ENCODE assay signal across 8 cellular contexts in genomic region chr1:6385673-6386191, GRCh38. TPM values are rescaled to one million over a fixed set of nuclear protein-coding genes. Genes with fewer than 3 reads are reported as not detected.
DNase-seq lines count a peak whose midpoint lies in the region; ATAC-seq and TF ChIP-seq lines count a peak whose summit lies in the region.

No MANE protein-coding gene starts in this region.

- H2AFZ ChIP-seq in fibroblast of lung (ENCODE audit: low read length), result no peak overlapping the region
- no peak overlapping the region for H2AFZ ChIP-seq in neural progenitor cell (replicated peaks)

- H3K27ac Mint-ChIP-seq in neural progenitor cell, result peak overlapping the region; percentile 57
- H3K27ac Mint-ChIP-seq in stimulated activated naive CD8-positive, alpha-beta T cell treated with anti-CD3 and anti-CD28 coated beads, Interleukin-15, amount 100 ng/mL, for 72 hours, result peak overlapping the region in 1 of 2 donors; percentile 9

- peaks cover 24% of the 10 kb centered on the region for H3F3A ChIP-seq in neural progenitor cell (ENCODE audit: low read depth)

- peaks cover 2% of the 10 kb centered on the region for H3K27me3 Mint-ChIP-seq in neural progenitor cell (ENCODE audit: insufficient read depth, low read depth)
- no peaks in the 10 kb centered on the region for H3K27me3 Mint-ChIP-seq in stimulated activated naive CD8-positive, alpha-beta T cell treated with anti-CD3 and anti-CD28 coated beads, Interleukin-15, amount 100 ng/mL, for 72 hours

- H3K9ac ChIP-seq in fibroblast of lung (ENCODE audit: insufficient read depth, low read length), result no peak overlapping the region
- no peak overlapping the region for H3K9ac ChIP-seq in neural progenitor cell

- H3K4me2 ChIP-seq in fibroblast of lung (ENCODE audit: extremely low read depth, insufficient read depth, low read length), result no peak overlapping the region
- H3K4me2 ChIP-seq in neural progenitor cell, result peak overlapping the region; percentile 68

- H3K4me3 ChIP-seq in fibroblast of lung (replicated peaks in 1 of 4; ENCODE audit: control extremely low read depth in 1 of 4, insufficient read depth in 1 of 4, low read depth in 3 of 4, low read length in 4 of 4) (peak overlapping the region in 2 of 4 experiments; percentile 20 to 52), neural progenitor cell (peak overlapping the region; percentile 16)

- no peaks in the 10 kb centered on the region for H3K9me3 ChIP-seq in fibroblast of lung (ENCODE audit: control insufficient read depth, insufficient read depth, low read depth, low read length)
- H3K9me3 ChIP-seq in neural progenitor cell (ENCODE audit: low read depth), result peaks cover 5% of the 10 kb centered on the region

- peaks cover 7% of the 10 kb centered on the region for H3K79me2 ChIP-seq in fibroblast of lung (ENCODE audit: control insufficient read depth, insufficient read depth, low read length)
- H3K79me2 ChIP-seq in neural progenitor cell (ENCODE audit: low read depth), result peaks cover 96% of the 10 kb centered on the region

- no peak overlapping the region for H3K4me3 Mint-ChIP-seq in neural progenitor cell
- H3K4me3 Mint-ChIP-seq in stimulated activated naive CD8-positive, alpha-beta T cell treated with anti-CD3 and anti-CD28 coated beads, Interleukin-15, amount 100 ng/mL, for 72 hours, result no peak overlapping the region

- H4K20me1 ChIP-seq in fibroblast of lung (ENCODE audit: control insufficient read depth, extremely low read depth, insufficient read depth, low read length), result no peaks in the 10 kb centered on the region
- peaks cover 4% of the 10 kb centered on the region for H4K20me1 ChIP-seq in neural progenitor cell (ENCODE audit: low read depth)

- ATAC-seq in stimulated activated naive CD8-positive, alpha-beta T cell treated with anti-CD3 and anti-CD28 coated beads, Interleukin-15, amount 100 ng/mL, for 72 hours, result no peak
- ATAC-seq in HG03520 (IDR thresholded peaks at IDR 0.05; ENCODE audit: unreplicated experiment), result no peak
- ATAC-seq in GM21515 (IDR thresholded peaks at IDR 0.05; ENCODE audit: unreplicated experiment), result no peak

- peaks cover 18% of the 10 kb centered on the region for H3K9me3 Mint-ChIP-seq in neural progenitor cell
- H3K9me3 Mint-ChIP-seq in stimulated activated naive CD8-positive, alpha-beta T cell treated with anti-CD3 and anti-CD28 coated beads, Interleukin-15, amount 100 ng/mL, for 72 hours, result no peaks in the 10 kb centered on the region

- no peak overlapping the region for H3K27ac ChIP-seq in fibroblast of lung (ENCODE audit: insufficient read depth, low read length)
- no peak overlapping the region for H3K27ac ChIP-seq in neural progenitor cell

- H3K27me3 ChIP-seq in fibroblast of lung (ENCODE audit: control insufficient read depth, insufficient read depth, low read length) (no peaks in the 10 kb centered on the region), neural progenitor cell (no peaks in the 10 kb centered on the region)

- TF ChIP-seq CTCF in fibroblast of lung (conservative IDR thresholded peaks at IDR 0.05 in 1 of 2, IDR thresholded peaks at IDR 0.05 in 1 of 2; ENCODE audit: low read depth in 1 of 2, low read length in 2 of 2), result no peak
- TF ChIP-seq CTCF in neural progenitor cell (IDR thresholded peaks at IDR 0.05), result no peak

- H3K4me1 ChIP-seq in fibroblast of lung (ENCODE audit: control insufficient read depth, extremely low read depth, insufficient read depth, low read length) (no peaks in the 10 kb centered on the region), neural progenitor cell (peaks cover 18% of the 10 kb centered on the region)

- H3K36me3 ChIP-seq in fibroblast of lung (ENCODE audit: control insufficient read depth, insufficient read depth, low read length) (no peaks in the 10 kb centered on the region), neural progenitor cell (no peaks in the 10 kb centered on the region)

- peaks cover 33% of the 10 kb centered on the region for H3K4me1 Mint-ChIP-seq in neural progenitor cell
- peaks cover 22% of the 10 kb centered on the region for H3K4me1 Mint-ChIP-seq in stimulated activated naive CD8-positive, alpha-beta T cell treated with anti-CD3 and anti-CD28 coated beads, Interleukin-15, amount 100 ng/mL, for 72 hours

- DNase-seq in Daoy (ENCODE audit: low read depth) (peak; percentile 76), fibroblast of lung (ENCODE audit: low read depth in 2 of 2) (peak; percentile 83 to 87), neural progenitor cell (ENCODE audit: low spot score) (peak; percentile 84)
- DNase-seq in stimulated activated CD4-positive, alpha-beta T cell treated with anti-CD3 and anti-CD28 coated beads, Interleukin-4, amount 100 ng/mL, for 24 hours, result no peak
- DNase-seq in stimulated activated naive CD8-positive, alpha-beta T cell treated with anti-CD3 and anti-CD28 coated beads, Interleukin-15, amount 100 ng/mL, for 72 hours, result no peak

- peaks cover 16% of the 10 kb centered on the region for H3K36me3 Mint-ChIP-seq in neural progenitor cell

TF ChIP-seq in PFSK-1, 5 proteins besides CTCF, POLR2A, EP300 and RAD21:
- TF ChIP-seq TAF1 (IDR thresholded peaks at IDR 0.05; ENCODE audit: borderline replicate concordance, insufficient read depth, low read length) (peak; percentile 47; the same call in 1 of the 2 replicates), SIN3A (IDR thresholded peaks at IDR 0.05; ENCODE audit: borderline replicate concordance, insufficient read depth, low read length) (no peak), FOXP2 (optimal IDR thresholded peaks at IDR 0.05; ENCODE audit: borderline replicate concordance, extremely low read depth, extremely low read length, insufficient read depth) (peak; percentile 36), POLR2AphosphoS5 (IDR thresholded peaks at IDR 0.05; ENCODE audit: low read depth, low read length) (peak; percentile 37; the same call in 1 of the 2 replicates), REST (IDR thresholded peaks at IDR 0.05; ENCODE audit: insufficient read depth in 1 of 2, low read depth in 2 of 2, low read length in 2 of 2) (no peak)

RNA-seq across cellular contexts. Expression of gene ACOT7, which starts 7.8 kb away (rescaled TPM):
- total RNA-seq in Daoy (2014; rRNA removed; shearing (Covaris generic)), result 41.9 and 45.1 TPM in 2 replicates
- 260 TPM for polyA plus RNA-seq in PFSK-1 (2012; ENCODE audit: insufficient read length, low read depth)
- 22.3 and 58.0 TPM in 2 replicates for total RNA-seq in fibroblast of lung
- polyA plus RNA-seq in fibroblast of lung, result 50.7 and 141 TPM in 2 replicates
- polyA plus RNA-seq in fibroblast of lung (2012), result 52.2 and 154 TPM in 2 replicates
- 41.2 and 134 TPM in 2 replicates for polyA minus RNA-seq in fibroblast of lung (ENCODE audit: low replicate concordance)
- total RNA-seq in neural progenitor cell (ENCODE audit: low replicate concordance), result 19.6 and 44.9 TPM in 2 replicates

RNA-seq across cellular contexts. Expression of gene HES2, which starts 34.0 kb away (rescaled TPM):
- total RNA-seq in Daoy (2014; rRNA removed; shearing (Covaris generic)), result 0.27 TPM in 1 of 2 replicates, not detected in the other
- polyA plus RNA-seq in PFSK-1 (2012; ENCODE audit: insufficient read length, low read depth), result 0.44 TPM
- 0.26 and 0.50 TPM in 2 replicates for total RNA-seq in fibroblast of lung
- 0.02 TPM in 1 of 2 replicates, not detected in the other for polyA plus RNA-seq in fibroblast of lung
- polyA plus RNA-seq in fibroblast of lung (2012), result 0.08 TPM in 1 of 2 replicates, not detected in the other
- not detected in 2 replicates for polyA minus RNA-seq in fibroblast of lung (ENCODE audit: low replicate concordance)
- total RNA-seq in neural progenitor cell (ENCODE audit: low replicate concordance), result 0.04 and 0.22 TPM in 2 replicates

RNA-seq across cellular contexts. Expression of gene ESPN, which starts 38.8 kb away (rescaled TPM):
- not detected in 2 replicates for total RNA-seq in Daoy (2014; rRNA removed; shearing (Covaris generic))
- 0.79 TPM for polyA plus RNA-seq in PFSK-1 (2012; ENCODE audit: insufficient read length, low read depth)
- total RNA-seq in fibroblast of lung, result not detected in 2 replicates
- polyA plus RNA-seq in fibroblast of lung, result not detected in 2 replicates
- polyA plus RNA-seq in fibroblast of lung (2012), result not detected in 2 replicates
- not detected in 2 replicates for polyA minus RNA-seq in fibroblast of lung (ENCODE audit: low replicate concordance)
- total RNA-seq in neural progenitor cell (ENCODE audit: low replicate concordance), result 7.1 and 11.0 TPM in 2 replicates

Comparison
In these comparisons a context has a peak if more than half of its experiments do, and no peak if none do; other contexts are left out.
1. DNase-seq: peak in Daoy (single experiment), fibroblast of lung (2 of 2) and neural progenitor cell (single experiment); none in stimulated activated CD4-positive, alpha-beta T cell treated with anti-CD3 and anti-CD28 coated beads, Interleukin-4, amount 100 ng/mL, for 24 hours (single experiment) and stimulated activated naive CD8-positive, alpha-beta T cell treated with anti-CD3 and anti-CD28 coated beads, Interleukin-15, amount 100 ng/mL, for 72 hours (0 of 2).